Comparison of ENCODE assay signal across 1 cellular context in the genomic region with DNA sequence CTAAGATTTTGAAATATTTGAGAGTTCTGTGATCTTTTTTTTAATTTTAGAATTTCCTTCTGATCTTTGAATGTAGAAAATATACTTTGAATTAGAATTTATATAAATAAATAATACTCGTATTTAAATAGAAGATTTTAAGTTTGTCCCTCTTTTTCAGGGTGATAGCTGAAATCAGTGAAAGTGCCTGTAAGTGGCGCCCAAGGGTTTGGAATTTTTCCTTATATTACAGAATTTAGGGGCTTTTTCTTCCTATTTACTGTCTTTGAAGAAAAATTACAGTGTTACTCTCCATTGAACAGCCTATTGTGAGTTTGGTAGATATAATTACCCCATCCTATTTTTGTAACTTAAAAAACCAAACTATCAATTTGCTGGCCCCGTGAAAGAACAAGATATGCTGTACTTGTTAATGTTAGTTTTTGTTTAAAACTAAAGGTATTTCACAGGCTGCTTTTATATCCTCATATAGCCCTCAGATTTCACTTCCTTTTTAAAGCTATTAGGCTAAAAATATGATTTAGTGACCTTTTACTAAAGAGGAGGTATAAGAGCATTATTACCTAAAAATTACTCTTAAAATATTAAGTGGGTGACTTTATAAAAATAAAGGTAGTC.
TF ChIP-seq lines count a peak whose summit lies in the region.

No MANE protein-coding gene starts in this region.

TF ChIP-seq in GM23338, 12 proteins besides CTCF, POLR2A, EP300 and RAD21 (continued from another document):
- no peak for TF ChIP-seq EZH2 (IDR thresholded peaks at IDR 0.05; ENCODE audit: low read depth, unreplicated experiment)
- TF ChIP-seq JUNB (IDR thresholded peaks at IDR 0.05; ENCODE audit: unreplicated experiment), result no peak
- no peak for TF ChIP-seq EZH2phosphoT487 (IDR thresholded peaks at IDR 0.05; ENCODE audit: unreplicated experiment)
- TF ChIP-seq ZNF114 (CRISPR knock-in tag; IDR thresholded peaks at IDR 0.05), result no peak
